Comparison of ENCODE assay signal across 8 cellular contexts in genomic region chr12:64670856-64671639, GRCh38.
A peak's percentile ranks its signal among the peaks of the same experiment; 100 is the strongest.
DNase-seq lines count a peak whose midpoint lies in the region; ATAC-seq and TF ChIP-seq lines count a peak whose summit lies in the region.

No MANE protein-coding gene starts in this region.

- peak overlapping the region; percentile 80 for H3K4me3 ChIP-seq in CD4-positive, CD25-positive, alpha-beta regulatory T cell (ENCODE audit: low read depth, low read length)
- no peak overlapping the region for H3K4me3 ChIP-seq in choroid plexus epithelial cell (ENCODE audit: low read depth, low read length)
- H3K4me3 ChIP-seq in muscle layer of duodenum (ENCODE audit: low read depth in 1 of 2, low read length in 2 of 2) = no peak overlapping the region

- H3K9me3 Mint-ChIP-seq in CD4-positive, CD25-positive, alpha-beta regulatory T cell = no peaks in the 10 kb centered on the region

- peak overlapping the region; percentile 92 for H3K27ac ChIP-seq in CD4-positive, CD25-positive, alpha-beta regulatory T cell (ENCODE audit: insufficient read depth, low read length, poor library complexity, severe bottlenecking)
- peak overlapping the region; percentile 84 for H3K27ac ChIP-seq in muscle layer of duodenum (ENCODE audit: low read length)

- peaks cover 12% of the 10 kb centered on the region for H3K36me3 Mint-ChIP-seq in CD4-positive, CD25-positive, alpha-beta regulatory T cell

- no peaks in the 10 kb centered on the region for H3K27me3 ChIP-seq in CD4-positive, CD25-positive, alpha-beta regulatory T cell (ENCODE audit: control insufficient read depth, insufficient read depth, low read length)
- H3K27me3 ChIP-seq in muscle layer of duodenum (ENCODE audit: low read depth, low read length) = no peaks in the 10 kb centered on the region

- peaks cover 44 to 93% (median 77%) of the 10 kb centered on the region in 4 donors for H3K4me1 Mint-ChIP-seq in CD4-positive, CD25-positive, alpha-beta regulatory T cell

- peaks cover 100% of the 10 kb centered on the region for H3K4me1 ChIP-seq in CD4-positive, CD25-positive, alpha-beta regulatory T cell (ENCODE audit: control insufficient read depth, insufficient read depth, low read length, poor library complexity, severe bottlenecking)
- peaks cover 58 to 59% of the 10 kb centered on the region in 2 donors for H3K4me1 ChIP-seq in muscle layer of duodenum (ENCODE audit: control insufficient read depth in 1 of 2, insufficient read depth in 2 of 2, low read length in 2 of 2)

- H3K27ac Mint-ChIP-seq in CD4-positive, CD25-positive, alpha-beta regulatory T cell = peak overlapping the region; percentile 95 to 97 (median 97)

- no peak for DNase-seq in CD4-positive, CD25-positive, alpha-beta regulatory T cell
- DNase-seq in NCI-H69 (lab: John Stamatoyannopoulos, UW) = peak; percentile 52
- DNase-seq in choroid plexus epithelial cell (ENCODE audit: low read depth) = peak; percentile 88
- DNase-seq in ecto neural progenitor cell (ENCODE audit: low spot score) = no peak
- DNase-seq in NCI-H2081 treated with DMSO at 0.1 percent for 48 hours (lab: John Stamatoyannopoulos, UW) = no peak
- no peak for DNase-seq in HuH-7.5 (ENCODE audit: low spot score)

- TF ChIP-seq CTCF in choroid plexus epithelial cell (conservative IDR thresholded peaks at IDR 0.05; ENCODE audit: low read depth, low read length) = no peak

- H3K9me3 ChIP-seq in CD4-positive, CD25-positive, alpha-beta regulatory T cell (ENCODE audit: control insufficient read depth in 2 of 2, low read length in 2 of 2) = no peaks in the 10 kb centered on the region
- no peaks in the 10 kb centered on the region for H3K9me3 ChIP-seq in muscle layer of duodenum (ENCODE audit: control insufficient read depth in 1 of 2, low read length in 2 of 2)

- ATAC-seq in CD4-positive, CD25-positive, alpha-beta regulatory T cell (ENCODE audit: low read depth in 2 of 2) = no peak
- no peak for ATAC-seq in HG03139 (IDR thresholded peaks at IDR 0.05; ENCODE audit: unreplicated experiment)

- H3K36me3 ChIP-seq in CD4-positive, CD25-positive, alpha-beta regulatory T cell (ENCODE audit: control insufficient read depth, insufficient read depth, low read length) = no peaks in the 10 kb centered on the region
- no peaks in the 10 kb centered on the region for H3K36me3 ChIP-seq in muscle layer of duodenum (ENCODE audit: control insufficient read depth in 1 of 2, insufficient read depth in 2 of 2, low read length in 2 of 2)

- H3K27me3 Mint-ChIP-seq in CD4-positive, CD25-positive, alpha-beta regulatory T cell = no peaks in the 10 kb centered on the region

- H3K4me3 Mint-ChIP-seq in CD4-positive, CD25-positive, alpha-beta regulatory T cell = peak overlapping the region; percentile 89 to 98 (median 95)

Comparison
In these comparisons a context has a peak if more than half of its experiments do, and no peak if none do; other contexts are left out.
1. DNase-seq: peak in NCI-H69 (single experiment) and choroid plexus epithelial cell (single experiment); none in CD4-positive, CD25-positive, alpha-beta regulatory T cell (0 of 3), ecto neural progenitor cell (single experiment), NCI-H2081 treated with DMSO at 0.1 percent for 48 hours (single experiment) and HuH-7.5 (single experiment).